8 cellular contexts compared by ENCODE assay signal in the genomic region with DNA sequence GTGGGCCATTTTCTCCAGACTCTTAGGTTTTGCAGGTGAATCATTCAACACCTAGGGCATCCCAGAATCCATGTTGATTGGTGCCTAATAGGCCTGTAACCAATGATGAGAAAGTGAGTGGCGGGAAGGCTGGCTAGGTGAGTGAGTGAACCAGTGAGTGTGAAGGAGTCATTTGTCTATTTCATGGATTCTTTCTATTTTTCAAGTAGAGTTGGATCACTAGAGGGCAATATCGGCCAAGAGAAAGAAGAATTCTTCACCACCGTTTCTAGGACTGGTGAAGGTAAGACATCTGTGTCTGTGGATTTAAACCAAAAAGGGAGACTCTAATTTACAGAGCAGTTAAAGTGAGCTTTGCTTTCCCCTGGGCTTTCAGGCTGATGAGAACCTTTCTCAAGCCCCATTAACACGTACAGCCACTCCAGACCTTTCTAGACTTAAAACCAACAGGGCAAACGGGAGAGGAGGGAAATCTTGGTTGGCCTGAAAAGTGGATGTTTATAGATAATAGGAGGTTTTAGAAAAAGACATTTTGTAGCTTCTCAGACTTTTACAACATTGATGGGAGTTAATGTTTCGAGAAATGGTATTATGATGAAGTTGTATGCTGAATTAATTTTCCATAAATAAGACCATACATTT.
DNase-seq lines count a peak whose midpoint lies in the region; ATAC-seq, FAIRE-seq and TF ChIP-seq lines count a peak whose summit lies in the region.

No MANE protein-coding gene starts in this region.

- peak; percentile 82 for FAIRE-seq in GM12892 (lab: Jason Lieb, UNC)

- H3K4me3 ChIP-seq in BE2C (ENCODE audit: low read depth, low read length): no peak overlapping the region
- H3K4me3 ChIP-seq in kidney epithelial cell (ENCODE audit: low read depth, low read length): no peak overlapping the region
- H3K4me3 ChIP-seq in uterus: no peak overlapping the region

- H3K36me3 ChIP-seq in BE2C (no peaks in the 10 kb centered on the region), kidney epithelial cell (ENCODE audit: control insufficient read depth, insufficient read depth, low read length) (no peaks in the 10 kb centered on the region), uterus (no peaks in the 10 kb centered on the region)

- peak; percentile 71 for TF ChIP-seq CTCF in BE2C (IDR thresholded peaks at IDR 0.05; ENCODE audit: low read depth, low read length)
- peak; percentile 46 for TF ChIP-seq CTCF in kidney epithelial cell (IDR thresholded peaks at IDR 0.05; ENCODE audit: insufficient read depth, low read length, poor library complexity, severe bottlenecking)
- peak; percentile 55 to 80 (median 63) for TF ChIP-seq CTCF in uterus (IDR thresholded peaks at IDR 0.05)

- DNase-seq in BE2C (no peak), GM12892 (ENCODE audit: insufficient read length) (no peak), NCI-H1417 (lab: John Stamatoyannopoulos, UW) (peak; percentile 19 to 79 (median 26)), amniotic epithelial cell (ENCODE audit: low read depth) (peak; percentile 61), kidney epithelial cell (ENCODE audit: low read depth) (no peak), uterus (no peak)
- DNase-seq in stimulated activated CD4-positive, alpha-beta T cell treated with anti-CD3 and anti-CD28 coated beads, Interleukin-4, amount 100 ng/mL, for 4 hours: no peak

- ATAC-seq in GM21381 (IDR thresholded peaks at IDR 0.05; ENCODE audit: unreplicated experiment): no peak

- intact Hi-C loops in uterus (cut with DNase I; ENCODE audit: low total_unique reads): loop anchor here (10.0 kb wide), 2 partner anchors 470 to 540 kb away; a partner anchor contains a TSS

- no peaks in the 10 kb centered on the region for H3K9me3 ChIP-seq in BE2C
- no peaks in the 10 kb centered on the region for H3K9me3 ChIP-seq in uterus

- TF ChIP-seq POLR2A in GM12892 (IDR thresholded peaks at IDR 0.05; ENCODE audit: low read depth, low read length) (no peak), uterus (IDR thresholded peaks at IDR 0.05) (no peak)

- no peak overlapping the region for H3K27ac ChIP-seq in uterus

- H3K4me1 ChIP-seq in BE2C (peaks cover 10% of the 10 kb centered on the region), uterus (no peaks in the 10 kb centered on the region)

- H3K27me3 ChIP-seq in BE2C (no peaks in the 10 kb centered on the region), kidney epithelial cell (ENCODE audit: control insufficient read depth, insufficient read depth, low read length) (no peaks in the 10 kb centered on the region), uterus (no peaks in the 10 kb centered on the region)

Comparison
In these comparisons a context has a peak if more than half of its experiments do, and no peak if none do; other contexts are left out.
1. DNase-seq: peak in NCI-H1417 (3 of 3) and amniotic epithelial cell (single experiment); none in BE2C (single experiment), GM12892 (single experiment), kidney epithelial cell (single experiment), uterus (0 of 2) and stimulated activated CD4-positive, alpha-beta T cell treated with anti-CD3 and anti-CD28 coated beads, Interleukin-4, amount 100 ng/mL, for 4 hours (0 of 2).
2. Peak in every context shown above with its lines, with median percentiles within 50 percentile points of each other: CTCF ChIP-seq.